8 cellular contexts compared by ENCODE assay signal in the genomic region with DNA sequence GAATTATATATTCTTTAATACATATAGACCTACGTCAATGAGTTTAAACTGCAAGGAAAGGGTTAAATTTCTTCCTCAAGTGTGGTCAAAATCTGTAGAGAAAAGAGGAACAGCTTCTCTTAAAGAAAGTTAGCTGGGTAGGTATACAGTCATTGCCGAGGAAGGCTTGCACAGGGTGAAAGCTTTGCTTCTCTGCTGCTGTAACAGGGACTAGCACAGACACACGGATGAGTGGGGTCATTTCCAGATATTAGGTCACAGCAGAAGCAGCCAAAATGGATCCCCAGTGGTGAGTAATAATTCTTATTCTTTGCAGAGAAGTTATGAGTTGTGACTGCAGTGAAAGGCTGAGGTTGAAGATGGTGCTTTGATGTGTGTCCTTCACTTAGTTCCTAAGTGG. TPM values are rescaled to one million over a fixed set of nuclear protein-coding genes. Genes with fewer than 3 reads are reported as not detected.
DNase-seq lines count a peak whose midpoint lies in the region; ATAC-seq, FAIRE-seq and TF ChIP-seq lines count a peak whose summit lies in the region.

Gene CD86 (plus strand): TSS at position 148 of the 400 bp plus-strand sequence. CDS start 128 bp downstream, at position 276.

- no peak for FAIRE-seq in bronchial epithelial cell (lab: Jason Lieb, UNC)

- DNase-seq in Ammon's horn (ENCODE audit: low spot score): peak; percentile 57
- peak; percentile 5 for DNase-seq in bronchial epithelial cell (ENCODE audit: low read depth)
- no peak for DNase-seq in RPMI8226
- DNase-seq in WERI-Rb-1: no peak
- DNase-seq in amniotic stem cell (lab: John Stamatoyannopoulos, UW): no peak
- DNase-seq in HEK293T (ENCODE audit: extremely low spot score): no peak

- TF ChIP-seq CTCF in bronchial epithelial cell (IDR thresholded peaks at IDR 0.05; ENCODE audit: insufficient read depth, low read length, severe bottlenecking) (no peak), WERI-Rb-1 (IDR thresholded peaks at IDR 0.05; ENCODE audit: low read depth, low read length) (no peak)

- POLR2A ChIA-PET in HEK293T (lab: Yijun Ruan, JAX): no interaction called here

- no peaks in the 10 kb centered on the region for H3K9me3 ChIP-seq in WERI-Rb-1 (ENCODE audit: severe bottlenecking)

- CTCF ChIA-PET in HEK293T (lab: Yijun Ruan, JAX): no interaction called here

- no peak within 1 kb of the TSS for H3K4me3 ChIP-seq in bronchial epithelial cell (ENCODE audit: low read depth, low read length)
- H3K4me3 ChIP-seq in WERI-Rb-1 (ENCODE audit: low read depth, low read length): no peak within 1 kb of the TSS

- H3K36me3 ChIP-seq in bronchial epithelial cell (ENCODE audit: control insufficient read depth, insufficient read depth, low read length) (no peaks in the 10 kb centered on the region), WERI-Rb-1 (no peaks in the 10 kb centered on the region)

- H3K27me3 ChIP-seq in bronchial epithelial cell (ENCODE audit: control insufficient read depth, insufficient read depth, low read length) (no peaks in the 10 kb centered on the region), WERI-Rb-1 (ENCODE audit: insufficient read depth, low read depth, severe bottlenecking) (no peaks in the 10 kb centered on the region)

- no peak within 1 kb of the TSS for H3K27ac ChIP-seq in WERI-Rb-1

- ATAC-seq in GM19438 (IDR thresholded peaks at IDR 0.05; ENCODE audit: low read depth, unreplicated experiment): peak; percentile 81
- peak; percentile 96 for ATAC-seq in HG03354 (IDR thresholded peaks at IDR 0.05; ENCODE audit: poor library complexity, severe bottlenecking, unreplicated experiment)

TF ChIP-seq in HEK293T, 16 proteins besides CTCF, POLR2A, EP300 and RAD21:
- TF ChIP-seq ZNF384 (IDR thresholded peaks at IDR 0.05) (no peak), BHLHE40 (IDR thresholded peaks at IDR 0.05; ENCODE audit: borderline replicate concordance) (no peak), SUZ12 (IDR thresholded peaks at IDR 0.05) (no peak)

RNA-seq across cellular contexts. Expression of gene CD86, which starts in this region (rescaled TPM):
- total RNA-seq in bronchial epithelial cell: 0.26 TPM in 1 of 2 replicates, not detected in the other

Comparison
In these comparisons a context has a peak if more than half of its experiments do, and no peak if none do; other contexts are left out.
1. Peak in DNase-seq in bronchial epithelial cell; RNA of the gene not detected or under 1 TPM.